In genomic region chr7:14837216-14837615, GRCh38 we compare ENCODE assay signal across 21 cellular contexts.
A peak's percentile ranks its signal among the peaks of the same experiment; 100 is the strongest.
DNase-seq lines count a peak whose midpoint lies in the region; ATAC-seq and TF ChIP-seq lines count a peak whose summit lies in the region.
"Had no signal": no experiment of that assay in that cellular context is flagged by ENCODE, and none has a peak within 500 bp of the region (broad histone marks: within the 10 kb centered on the region; RNA-seq: fewer than 3 reads in every experiment).

No MANE protein-coding gene starts in this region.

- peak overlapping the region; percentile 44; the same call in 1 of the 2 replicates for H3K9ac ChIP-seq in PC-3 (ENCODE audit: low read length)

- H3K4me1 ChIP-seq in left ventricle myocardium inferior (peaks cover 44% of the 10 kb centered on the region), PC-3 (ENCODE audit: insufficient read depth, low read length) (peaks cover 78% of the 10 kb centered on the region), hepatocyte (ENCODE audit: insufficient read depth) (peaks cover 5% of the 10 kb centered on the region)

- no peak overlapping the region for H3K4me3 ChIP-seq in left ventricle myocardium inferior
- no peak overlapping the region; the same call in 1 of the 2 replicates for H3K4me3 ChIP-seq in PC-3 (ENCODE audit: low read length)
- H3K4me3 ChIP-seq in hepatocyte: no peak overlapping the region
- H3K4me3 ChIP-seq: esophagus muscularis mucosa had no signal

- POLR2A ChIA-PET in PC-3 (lab: Charles Lee; ENCODE audit: unreplicated experiment): no interaction called here

- H3K9me2 ChIP-seq in PC-3 (replicated peaks; ENCODE audit: low read length) (no peaks in the 10 kb centered on the region), hepatocyte (replicated peaks; ENCODE audit: insufficient read depth) (no peaks in the 10 kb centered on the region)

- H3F3A ChIP-seq in PC-3 (ENCODE audit: low read length, unreplicated experiment): no peaks in the 10 kb centered on the region

- TF ChIP-seq CTCF in left ventricle myocardium inferior (IDR thresholded peaks at IDR 0.05; ENCODE audit: borderline replicate concordance) (no peak), PC-3 (conservative IDR thresholded peaks at IDR 0.05; ENCODE audit: low read depth, low read length) (no peak), hepatocyte (IDR thresholded peaks at IDR 0.05; ENCODE audit: poor library complexity) (no peak)

- H3K4me2 ChIP-seq in PC-3 (ENCODE audit: low read length) (peak overlapping the region; percentile 76), hepatocyte (no peak overlapping the region)

- no peak overlapping the region for H3K4me3 Mint-ChIP-seq in immature natural killer cell
- H3K4me3 Mint-ChIP-seq: activated B cell treated with CpG ODN at 0.5 μM for 24 hours; activated naive CD8-positive, alpha-beta T cell; activated T-helper 17 cell treated with anti-CD3 and anti-CD28 coated beads, Interleukin-2, amount 50 U/mL, for 72 hours; CD4-positive, alpha-beta memory T cell; natural killer cell treated with Interleukin-12 subunit alpha and Interleukin-12 subunit beta and Interleukin-15 and Interleukin-18, amount 100 ng/mL, for 72 hours had no signal

- no TSS peak for BruUV-seq in PC-3 (replicated peaks; lab: Mats Ljungman, UMichigan)

- ATAC-seq in left ventricle myocardium superior: no peak
- ATAC-seq in PC-3: no peak
- no peak for ATAC-seq in HG03139 (IDR thresholded peaks at IDR 0.05; ENCODE audit: unreplicated experiment)
- ATAC-seq: activated T-helper 17 cell treated with anti-CD3 and anti-CD28 coated beads, Interleukin-2, amount 50 U/mL, for 72 hours; HepG2; natural killer cell treated with Interleukin-12 subunit alpha and Interleukin-12 subunit beta and Interleukin-15 and Interleukin-18, amount 100 ng/mL, for 72 hours had no signal

- H3K9me3 Mint-ChIP-seq in immature natural killer cell: peaks cover 2 to 17% (median 10%) of the 10 kb centered on the region in 6 donors
- H3K9me3 Mint-ChIP-seq: activated T-helper 17 cell treated with anti-CD3 and anti-CD28 coated beads, Interleukin-2, amount 50 U/mL, for 72 hours; CD4-positive, alpha-beta memory T cell had no signal

- H3K9me3 ChIP-seq in left ventricle myocardium inferior (replicated peaks): no peaks in the 10 kb centered on the region
- H3K9me3 ChIP-seq in PC-3 (ENCODE audit: low read length): no peaks in the 10 kb centered on the region
- H3K9me3 ChIP-seq in hepatocyte (ENCODE audit: low read depth): no peaks in the 10 kb centered on the region
- H3K9me3 ChIP-seq: esophagus muscularis mucosa had no signal

- H3K27me3 ChIP-seq in left ventricle myocardium inferior (ENCODE audit: low read depth) (no peaks in the 10 kb centered on the region), PC-3 (ENCODE audit: low read length) (no peaks in the 10 kb centered on the region), hepatocyte (no peaks in the 10 kb centered on the region)
- H3K27me3 ChIP-seq: esophagus muscularis mucosa had no signal

- H3K79me2 ChIP-seq in PC-3 (ENCODE audit: low read length) (no peaks in the 10 kb centered on the region), hepatocyte (no peaks in the 10 kb centered on the region)

- H3K27me3 Mint-ChIP-seq in immature natural killer cell (ENCODE audit: low read depth in 3 of 3): peaks cover 0 to 2% (median 0%) of the 10 kb centered on the region in 3 donors
- H3K27me3 Mint-ChIP-seq: activated B cell treated with CpG ODN at 0.5 μM for 24 hours; activated naive CD8-positive, alpha-beta T cell; activated T-helper 17 cell treated with anti-CD3 and anti-CD28 coated beads, Interleukin-2, amount 50 U/mL, for 72 hours; CD4-positive, alpha-beta memory T cell; natural killer cell treated with Interleukin-12 subunit alpha and Interleukin-12 subunit beta and Interleukin-15 and Interleukin-18, amount 100 ng/mL, for 72 hours had no signal

- H3K27ac Mint-ChIP-seq in immature natural killer cell: no peak overlapping the region
- H3K27ac Mint-ChIP-seq: activated B cell treated with CpG ODN at 0.5 μM for 24 hours; activated naive CD8-positive, alpha-beta T cell; activated T-helper 17 cell treated with anti-CD3 and anti-CD28 coated beads, Interleukin-2, amount 50 U/mL, for 72 hours; CD4-positive, alpha-beta memory T cell; natural killer cell treated with Interleukin-12 subunit alpha and Interleukin-12 subunit beta and Interleukin-15 and Interleukin-18, amount 100 ng/mL, for 72 hours had no signal

- intact Hi-C loops in left ventricle myocardium inferior (cut with micrococcal nuclease) (no loop called here), left ventricle myocardium superior (cut with micrococcal nuclease) (loop anchor here (10.0 kb wide), 1 partner anchor 178 kb away; no protein-coding TSS in a partner anchor), PC-3 (cut with micrococcal nuclease) (loop anchor here (2.0 to 10.0 kb wide), 2 partner anchors 68 to 178 kb away; no protein-coding TSS in a partner anchor)

- H3K36me3 ChIP-seq in left ventricle myocardium inferior (no peaks in the 10 kb centered on the region), PC-3 (ENCODE audit: low read depth, low read length) (no peaks in the 10 kb centered on the region), hepatocyte (replicated peaks; ENCODE audit: insufficient read depth, low read depth) (no peaks in the 10 kb centered on the region)
- H3K36me3 ChIP-seq: esophagus muscularis mucosa had no signal

- H3K27ac ChIP-seq in left ventricle myocardium inferior (replicated peaks) (peak overlapping the region; percentile 73), PC-3 (ENCODE audit: low read length) (peak overlapping the region; percentile 87), hepatocyte (no peak overlapping the region)
- H3K27ac ChIP-seq: esophagus muscularis mucosa, RWPE1 had no signal

- DNase-seq in left ventricle myocardium inferior (no peak), left ventricle myocardium superior (no peak), PC-3 (peak; percentile 20), hepatocyte (ENCODE audit: low spot score) (no peak), immature natural killer cell (no peak), GF-D8 (lab: John Stamatoyannopoulos, UW) (no peak)
- DNase-seq: activated B cell treated with CpG ODN at 0.5 μM for 24 hours; activated CD4-positive, alpha-beta T cell treated with anti-CD3 and anti-CD28 coated beads, Interleukin-2, amount 50 U/mL, for 4 hours; activated CD8-positive, alpha-beta memory T cell treated with anti-CD3 and anti-CD28 coated beads, Interleukin-2, amount 50 U/mL, for 4 hours; CD4-positive, alpha-beta memory T cell; DMS53; effector memory CD4-positive, alpha-beta T cell; NCI-H526 treated with DMSO at 0.1 percent for 48 hours; stimulated activated CD4-positive, alpha-beta T cell treated with anti-CD3 and anti-CD28 coated beads, Interleukin-1b, Interleukin-23, amount 100 ng/mL, for 48 hours had no signal

- H3K36me3 Mint-ChIP-seq in immature natural killer cell: no peaks in the 10 kb centered on the region
- H3K36me3 Mint-ChIP-seq: activated naive CD8-positive, alpha-beta T cell; CD4-positive, alpha-beta memory T cell had no signal

- no peak overlapping the region for H2AFZ ChIP-seq in PC-3 (ENCODE audit: low read length)
- H2AFZ ChIP-seq in hepatocyte: peak overlapping the region; percentile 33

- no peaks in the 10 kb centered on the region for H3K4me1 Mint-ChIP-seq in immature natural killer cell
- H3K4me1 Mint-ChIP-seq: activated B cell treated with CpG ODN at 0.5 μM for 24 hours; activated T-helper 17 cell treated with anti-CD3 and anti-CD28 coated beads, Interleukin-2, amount 50 U/mL, for 72 hours; CD4-positive, alpha-beta memory T cell had no signal

- CTCF ChIA-PET in PC-3 (lab: Charles Lee): no interaction called here

- no peaks in the 10 kb centered on the region for H4K20me1 ChIP-seq in PC-3 (ENCODE audit: low read length)
- no peaks in the 10 kb centered on the region for H4K20me1 ChIP-seq in hepatocyte (ENCODE audit: insufficient read depth, poor library complexity, severe bottlenecking)
